In the genomic region with DNA sequence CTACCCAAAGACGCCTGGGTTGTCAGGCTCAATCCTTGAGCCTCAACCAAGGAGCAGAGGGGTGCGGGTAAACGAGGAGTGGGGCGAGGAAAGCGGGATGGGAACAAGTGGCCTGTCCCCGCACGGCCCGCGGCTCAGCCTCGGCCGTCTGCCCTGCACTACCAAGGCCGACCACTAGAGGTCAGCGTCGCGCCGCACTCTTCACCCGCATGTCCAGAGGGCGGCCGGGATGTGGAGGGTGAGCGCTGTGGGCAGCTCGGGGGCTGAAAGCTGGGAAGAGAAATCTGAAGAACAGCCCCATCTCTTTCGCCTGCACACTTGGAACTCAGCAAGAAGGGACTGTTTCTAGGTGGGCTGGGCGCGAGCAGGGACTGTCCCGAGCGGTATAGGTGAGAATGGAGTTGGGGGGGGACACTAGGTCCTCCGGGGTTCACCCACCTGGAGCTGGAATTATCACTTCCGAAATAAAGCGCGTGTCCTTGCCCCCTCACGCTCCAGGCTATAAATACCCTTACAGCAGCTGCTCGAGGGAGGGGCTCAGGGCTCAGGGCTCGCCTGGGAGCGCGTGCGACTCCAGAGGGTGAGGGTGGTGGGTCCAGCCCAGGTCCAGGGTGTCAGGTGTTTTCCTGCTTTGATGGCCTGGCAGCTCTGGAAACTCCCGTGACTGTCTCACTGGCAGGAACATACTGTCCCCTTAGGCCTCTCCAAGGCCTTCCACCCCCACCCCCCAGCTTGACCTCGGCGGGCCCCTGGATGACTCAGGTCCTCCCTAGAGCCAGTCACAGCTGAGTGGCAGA, we compare ENCODE assay signal across 8 cellular contexts. TPM values are rescaled to one million over a fixed set of nuclear protein-coding genes. Genes with fewer than 3 reads are reported as not detected.
A peak's percentile ranks its signal among the peaks of the same experiment; 100 is the strongest.
DNase-seq lines count a peak whose midpoint lies in the region; ATAC-seq and TF ChIP-seq lines count a peak whose summit lies in the region.

No MANE protein-coding gene starts in this region.

- peak overlapping the region; percentile 43 to 91 (median 57) for H3K4me3 ChIP-seq in adrenal gland
- H3K4me3 ChIP-seq in heart right ventricle = peak overlapping the region; percentile 75 to 94 (median 84)
- peak overlapping the region; percentile 47 to 86 (median 58) for H3K4me3 ChIP-seq in transverse colon

- no peak for TF ChIP-seq POLR2A in adrenal gland (IDR thresholded peaks at IDR 0.05)
- TF ChIP-seq POLR2A in transverse colon (IDR thresholded peaks at IDR 0.05) = no peak

- peak; percentile 95 to 100 (median 100) for TF ChIP-seq CTCF in adrenal gland (IDR thresholded peaks at IDR 0.05)
- TF ChIP-seq CTCF in heart right ventricle (IDR thresholded peaks at IDR 0.05) = peak; percentile 98 to 100 (median 100)
- TF ChIP-seq CTCF in transverse colon (IDR thresholded peaks at IDR 0.05) = peak; percentile 99 to 100 (median 100)

- DNase-seq in ELF-1 (ENCODE audit: low read depth, low spot score) (peak; percentile 94), KBM-7 (peak; percentile 87), T follicular helper cell (ENCODE audit: low read depth) (peak; percentile 60), adrenal gland (peak; percentile 88 to 96 (median 93)), heart right ventricle (peak; percentile 83 to 87), posterior cingulate gyrus (peak; percentile 70 to 98 (median 86)), transverse colon (peak; percentile 86)

- no peaks in the 10 kb centered on the region for H3K9me3 ChIP-seq in adrenal gland (replicated peaks in 1 of 3)
- no peaks in the 10 kb centered on the region for H3K9me3 ChIP-seq in heart right ventricle
- no peaks in the 10 kb centered on the region for H3K9me3 ChIP-seq in transverse colon

- intact Hi-C loops in adrenal gland (cut with DNase I) (loop anchor here in 1 of 2 donors (10.0 kb wide), 1 partner anchor 129 kb away; the partner anchor contains the start of genes C1orf232 and ZNF593), heart right ventricle (cut with DNase I) (loop anchor here in 9 of 10 donors (1.0 to 10.0 kb wide), 13 partner anchors 46 to 198 kb away; partner anchors contain the start of gene CEP85 (in 1 of the 9)), posterior cingulate gyrus (cut with DNase I) (loop anchor here (1.0 to 5.0 kb wide), 3 partner anchors 66 to 126 kb away; no protein-coding TSS in a partner anchor), transverse colon (cut with DNase I; ENCODE audit: low total_unique reads) (loop anchor here (10.0 kb wide), 1 partner anchor 109 kb away; no protein-coding TSS in a partner anchor)

- H3K36me3 ChIP-seq in adrenal gland (replicated peaks in 1 of 2) (no peaks in the 10 kb centered on the region), heart right ventricle (peaks cover 0 to 1% (median 0%) of the 10 kb centered on the region in 9 donors), transverse colon (no peaks in the 10 kb centered on the region)

- H3K27ac ChIP-seq in adrenal gland (peak overlapping the region in 4 of 5 donors; percentile 78 to 96 (median 90)), heart right ventricle (peak overlapping the region; percentile 83 to 96 (median 92)), transverse colon (peak overlapping the region; percentile 80 to 87 (median 86))

- 1 to 7% (median 5%) methylated on average over 10 to 39 of the region's 39 CpGs for WGBS in adrenal gland, 4 donors
- WGBS in heart right ventricle, 2 donors = 6 to 9% methylated on average over 39 of the region's 39 CpGs
- WGBS in transverse colon (ENCODE audit: low coverage in 1 of 2), 2 donors = 13% methylated on average over 39 of the region's 39 CpGs; no CpG with 5 or more reads in 1 of the 2 donors

- peaks cover 14 to 17% of the 10 kb centered on the region in 2 donors for H3K4me1 ChIP-seq in adrenal gland (replicated peaks in 1 of 2)
- peaks cover 7 to 38% (median 17%) of the 10 kb centered on the region in 9 donors for H3K4me1 ChIP-seq in heart right ventricle
- peaks cover 3 to 15% (median 10%) of the 10 kb centered on the region in 4 donors for H3K4me1 ChIP-seq in transverse colon

- ATAC-seq in GM21723 (IDR thresholded peaks at IDR 0.05; ENCODE audit: unreplicated experiment) (peak; percentile 68), heart right ventricle (peak; percentile 80 to 95 (median 90))

- H3K27me3 ChIP-seq in adrenal gland = no peaks in the 10 kb centered on the region
- H3K27me3 ChIP-seq in heart right ventricle = peaks cover 0 to 15% (median 0%) of the 10 kb centered on the region in 7 donors
- peaks cover 6% of the 10 kb centered on the region for H3K27me3 ChIP-seq in transverse colon

- no peak for TF ChIP-seq EP300 in transverse colon (IDR thresholded peaks at IDR 0.05; ENCODE audit: low read depth)

- in situ Hi-C loops in KBM-7 (cut with MboI; ENCODE audit: low pct_unique_long_range_greater_than_20kb, low sequenced_read_pairs) = no loop called here
- in situ Hi-C loops in transverse colon (cut with MboI; ENCODE audit: low pct_ligation_motif_present in 1 of 4, low pct_unique_long_range_greater_than_20kb in 1 of 4, low sequenced_read_pairs in 3 of 4) = loop anchor here in 3 of 4 donors (25.0 kb wide), 2 partner anchors 101 to 126 kb away; partner anchors contain the start of genes C1orf232 (in 2 of the 3), FAM110D (in 2 of the 3), ZNF593 (in 2 of the 3) and ZNF593OS (in 2 of the 3)

RNA-seq across cellular contexts. Expression of gene SLC30A2, which starts 9.8 kb away (rescaled TPM):
- total RNA-seq in adrenal gland (1 to 10 TPM in 5 of 8 donors, under 1 TPM in 3; 0.28 to 4.8 (median 1.4) TPM), heart right ventricle (10 to 100 TPM in 3 of 10 donors, 1 to 10 TPM in 7; 2.6 to 14.4 (median 8.9) TPM), transverse colon (under 1 TPM in 1 of 4 donors, not detected in 3; 0.14 TPM)
- polyA plus RNA-seq in adrenal gland (under 1 TPM; 0.15 to 0.32 (median 0.27) TPM), heart right ventricle (1 to 10 TPM in 1 of 2 donors, under 1 TPM in 1; 0.97 to 3.6 TPM)

RNA-seq across cellular contexts. Expression of gene EXTL1, which starts 14.6 kb away (rescaled TPM):
- 1 to 10 TPM in 7 of 8 donors, under 1 TPM in 1; 0.56 to 6.5 (median 2.1) TPM for total RNA-seq in adrenal gland
- 1 to 10 TPM in 2 of 3 donors, under 1 TPM in 1; 0.31 to 4.2 (median 1.1) TPM for polyA plus RNA-seq in adrenal gland
- total RNA-seq in heart right ventricle = 10 to 100 TPM in 5 of 10 donors, 1 to 10 TPM in 5; 1.1 to 17.0 (median 9.1) TPM
- polyA plus RNA-seq in heart right ventricle = 1 to 10 TPM in 1 of 2 donors, under 1 TPM in 1; 0.91 to 5.3 TPM
- under 1 TPM in 2 of 4 donors, not detected in 2; 0.16 to 0.41 TPM for total RNA-seq in transverse colon

RNA-seq across cellular contexts. Expression of gene TRIM63, which starts 31.3 kb away (rescaled TPM):
- total RNA-seq in adrenal gland (1 to 10 TPM in 1 of 8 donors, under 1 TPM in 1, not detected in 6; 0.18 to 4.6 TPM), heart right ventricle (100 to 1,000 TPM; 191 to 415 (median 222) TPM), transverse colon (1 to 10 TPM in 1 of 4 donors, under 1 TPM in 1, not detected in 2; 0.32 to 1.8 TPM)
- polyA plus RNA-seq in adrenal gland (under 1 TPM in 2 of 3 donors, not detected in 1; 0.16 to 0.24 TPM), heart right ventricle (100 to 1,000 TPM; 194 to 305 TPM)

RNA-seq across cellular contexts. Expression of gene PAFAH2, which starts 38.3 kb away (rescaled TPM):
- total RNA-seq in adrenal gland = 10 to 100 TPM in 7 of 8 donors, 1 to 10 TPM in 1; 6.6 to 18.3 (median 14.7) TPM
- 10 to 100 TPM in 1 of 3 donors, 1 to 10 TPM in 2; 8.3 to 12.3 (median 8.4) TPM for polyA plus RNA-seq in adrenal gland
- 10 to 100 TPM in 6 of 10 donors, 1 to 10 TPM in 4; 7.5 to 19.3 (median 12.4) TPM for total RNA-seq in heart right ventricle
- 1 to 10 TPM; 3.4 to 7.1 TPM for polyA plus RNA-seq in heart right ventricle
- total RNA-seq in transverse colon = 10 to 100 TPM; 23.1 to 60.1 (median 38.8) TPM

Comparison
In these comparisons a context has a peak if more than half of its experiments do, and no peak if none do; other contexts are left out.
1. Peak in every context shown above with its lines: DNase-seq, ATAC-seq, H3K4me3 ChIP-seq and H3K27ac ChIP-seq.
2. RNA of gene TRIM63, which starts 31.3 kb away (total RNA-seq): 191 to 415 TPM in heart right ventricle; 0.32 to 1.8 TPM in transverse colon and 0.18 to 4.6 TPM in adrenal gland; every median in the first group is over 10 times any median in the second.